In genomic region chr2:6580982-6581381, GRCh38 we compare ENCODE assay signal across 20 cellular contexts.
A peak's percentile ranks its signal among the peaks of the same experiment; 100 is the strongest.
DNase-seq lines count a peak whose midpoint lies in the region; ATAC-seq and TF ChIP-seq lines count a peak whose summit lies in the region.
"Had no signal": no experiment of that assay in that cellular context is flagged by ENCODE, and none has a peak within 500 bp of the region (broad histone marks: within the 10 kb centered on the region; RNA-seq: fewer than 3 reads in every experiment).

No MANE protein-coding gene starts in this region.

- H4K20me1 ChIP-seq in fibroblast of lung (ENCODE audit: control insufficient read depth, extremely low read depth, insufficient read depth, low read length): no peaks in the 10 kb centered on the region

- H3K4me1 ChIP-seq in fibroblast of lung (ENCODE audit: control insufficient read depth, extremely low read depth, insufficient read depth, low read length) (peaks cover 4% of the 10 kb centered on the region), esophagus muscularis mucosa (no peaks in the 10 kb centered on the region)
- H3K4me1 ChIP-seq: ascending aorta, lower lobe of right lung, right atrium auricular region, tibial artery had no signal

- no peak overlapping the region for H2AFZ ChIP-seq in fibroblast of lung (ENCODE audit: low read length)

- TF ChIP-seq EP300 in esophagus muscularis mucosa (IDR thresholded peaks at IDR 0.05): no peak

- intact Hi-C loops in esophagus muscularis mucosa (cut with DNase I): no loop called here

- DNase-seq in A172 (ENCODE audit: low spot score) (peak; percentile 66), RKO (ENCODE audit: low spot score) (peak; percentile 67), fibroblast of lung (ENCODE audit: low read depth in 2 of 2) (peak; percentile 32 to 67), esophagus muscularis mucosa (ENCODE audit: extremely low spot score) (no peak), cortex of kidney (lab: John Stamatoyannopoulos, UW) (no peak)
- DNase-seq: H9; KG1; lower lobe of right lung; NCI-H1436; NCI-H2227 treated with DMSO at 0.1 percent for 48 hours; nephron progenitor cell; SK-N-SH; stimulated activated CD4-positive, alpha-beta T cell treated with anti-CD3 and anti-CD28 coated beads, Interleukin-2, amount 100 ng/mL, for 48 hours; stimulated activated CD8-positive, alpha-beta memory T cell treated with anti-CD3 and anti-CD28 coated beads, Interleukin-4, amount 100 ng/mL, for 48 hours; tibial artery had no signal

- no peak overlapping the region for H3K9ac ChIP-seq in fibroblast of lung (ENCODE audit: insufficient read depth, low read length)
- H3K9ac ChIP-seq: SK-N-SH had no signal

- no peak for TF ChIP-seq POLR2A in esophagus muscularis mucosa (IDR thresholded peaks at IDR 0.05; ENCODE audit: low read depth)

- H3K36me3 ChIP-seq in fibroblast of lung (ENCODE audit: control insufficient read depth, insufficient read depth, low read length) (no peaks in the 10 kb centered on the region), esophagus muscularis mucosa (no peaks in the 10 kb centered on the region)
- H3K36me3 ChIP-seq: ascending aorta, lower lobe of right lung, right atrium auricular region, tibial artery had no signal

- H3K79me2 ChIP-seq in fibroblast of lung (ENCODE audit: control insufficient read depth, insufficient read depth, low read length): no peaks in the 10 kb centered on the region

- H3K4me2 ChIP-seq in fibroblast of lung (ENCODE audit: extremely low read depth, insufficient read depth, low read length): no peak overlapping the region
- H3K4me2 ChIP-seq: SK-N-SH had no signal

- H3K27me3 ChIP-seq in fibroblast of lung (ENCODE audit: control insufficient read depth, insufficient read depth, low read length) (no peaks in the 10 kb centered on the region), esophagus muscularis mucosa (no peaks in the 10 kb centered on the region)
- H3K27me3 ChIP-seq: ascending aorta, right atrium auricular region, tibial artery had no signal

- no peak for TF ChIP-seq CTCF in fibroblast of lung (conservative IDR thresholded peaks at IDR 0.05 in 1 of 2, IDR thresholded peaks at IDR 0.05 in 1 of 2; ENCODE audit: low read depth in 1 of 2, low read length in 2 of 2)
- TF ChIP-seq CTCF in esophagus muscularis mucosa (IDR thresholded peaks at IDR 0.05): no peak

- H3K4me3 ChIP-seq in fibroblast of lung (replicated peaks in 1 of 4; ENCODE audit: control extremely low read depth in 1 of 4, insufficient read depth in 1 of 4, low read depth in 3 of 4, low read length in 4 of 4): no peak overlapping the region
- no peak overlapping the region for H3K4me3 ChIP-seq in esophagus muscularis mucosa
- H3K4me3 ChIP-seq: ascending aorta, lower lobe of right lung, right atrium auricular region, tibial artery had no signal

- H3K27ac ChIP-seq in fibroblast of lung (ENCODE audit: insufficient read depth, low read length) (no peak overlapping the region), esophagus muscularis mucosa (replicated peaks in 1 of 4) (no peak overlapping the region)
- H3K27ac ChIP-seq: ascending aorta, lower lobe of right lung, right atrium auricular region, tibial artery had no signal

- 90% methylated on average over 4 of the region's 4 CpGs for WGBS in esophagus muscularis mucosa

- ATAC-seq in GM19463 (IDR thresholded peaks at IDR 0.05; ENCODE audit: unreplicated experiment) (peak; percentile 44), HG02840 (IDR thresholded peaks at IDR 0.05; ENCODE audit: low FRiP score, unreplicated experiment) (no peak), GM21526 (IDR thresholded peaks at IDR 0.05; ENCODE audit: low FRiP score, unreplicated experiment) (no peak)
- ATAC-seq: lower lobe of right lung had no signal

- H3K9me3 ChIP-seq in fibroblast of lung (ENCODE audit: control insufficient read depth, insufficient read depth, low read depth, low read length) (no peaks in the 10 kb centered on the region), esophagus muscularis mucosa (peaks cover 0 to 4% (median 0%) of the 10 kb centered on the region in 4 donors)
- H3K9me3 ChIP-seq: ascending aorta, lower lobe of right lung, right atrium auricular region, SK-N-SH, tibial artery had no signal

Comparison
In these comparisons a context has a peak if more than half of its experiments do, and no peak if none do; other contexts are left out.
1. DNase-seq: peak in A172 (single experiment), RKO (single experiment) and fibroblast of lung (2 of 2); none in esophagus muscularis mucosa (single experiment) and cortex of kidney (single experiment).